15 cellular contexts compared by ENCODE assay signal in the genomic region with DNA sequence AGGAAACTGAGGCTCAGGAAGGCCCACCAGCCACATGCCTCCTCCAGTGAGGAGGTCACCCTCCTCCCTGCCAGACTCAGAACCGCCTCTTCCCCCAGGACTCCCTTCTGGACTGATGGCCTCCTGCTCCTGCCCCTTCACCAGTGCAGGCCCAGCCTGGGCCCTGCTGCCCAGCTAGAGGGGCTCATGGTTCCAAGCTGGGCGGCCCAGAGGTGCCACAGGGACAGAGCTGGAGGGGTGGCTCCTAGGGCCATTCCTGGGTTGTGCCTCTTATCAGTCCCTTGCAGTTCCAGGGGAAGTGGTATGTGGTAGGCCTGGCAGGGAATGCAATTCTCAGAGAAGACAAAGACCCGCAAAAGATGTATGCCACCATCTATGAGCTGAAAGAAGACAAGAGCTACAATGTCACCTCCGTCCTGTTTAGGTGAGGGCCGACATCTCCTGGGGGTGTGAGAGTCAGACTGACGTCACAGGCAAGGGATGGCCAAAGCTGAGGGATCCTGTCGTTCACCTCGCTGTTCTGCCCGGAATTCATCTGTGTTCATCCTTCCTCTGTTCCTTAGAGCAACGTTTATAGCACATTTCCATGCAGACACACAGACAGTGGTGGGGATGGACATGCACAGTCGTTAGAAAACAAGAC. TPM values are rescaled to one million over a fixed set of nuclear protein-coding genes. Genes with fewer than 3 reads are reported as not detected.
DNase-seq lines count a peak whose midpoint lies in the region; ATAC-seq, FAIRE-seq and TF ChIP-seq lines count a peak whose summit lies in the region.
"Had no signal": no experiment of that assay in that cellular context is flagged by ENCODE, and none has a peak within 500 bp of the region (broad histone marks: within the 10 kb centered on the region; RNA-seq: fewer than 3 reads in every experiment).

No MANE protein-coding gene starts in this region.

- H3K4me3 ChIP-seq in body of pancreas: no peak overlapping the region
- no peak overlapping the region for H3K4me3 ChIP-seq in keratinocyte (ENCODE audit: control insufficient read depth in 2 of 3, extremely low read depth in 1 of 3, insufficient read depth in 2 of 3, low read depth in 1 of 3, low read length in 3 of 3)
- H3K4me3 ChIP-seq: adrenal gland, esophagus muscularis mucosa had no signal

- dilution Hi-C loops in keratinocyte (cut with MboI; ENCODE audit: extremely low pct_ligation_motif_present, low sequenced_read_pairs): no loop called here

- H3K4me3 Mint-ChIP-seq in activated CD4-positive, alpha-beta T cell treated with anti-CD3 and anti-CD28 coated beads, Interleukin-2, amount 10 ng/mL, durations not matched to agents 24 days and 14 days: no peak overlapping the region
- no peak overlapping the region for H3K4me3 Mint-ChIP-seq in activated CD4-positive, alpha-beta T cell treated with anti-CD3 and anti-CD28 coated beads for 36 hours
- H3K4me3 Mint-ChIP-seq in type B pancreatic cell: no peak overlapping the region

- TF ChIP-seq POLR2A in body of pancreas (IDR thresholded peaks at IDR 0.05): no peak

- no peaks in the 10 kb centered on the region for H4K20me1 ChIP-seq in keratinocyte (ENCODE audit: control insufficient read depth, extremely low read depth, insufficient read depth, low read length)

- peak overlapping the region; percentile 47 for H3K4me2 ChIP-seq in keratinocyte (ENCODE audit: control insufficient read depth, extremely low read depth, insufficient read depth, low read depth, low read length)

- peak overlapping the region; percentile 20 for H3K27ac Mint-ChIP-seq in activated CD4-positive, alpha-beta T cell treated with anti-CD3 and anti-CD28 coated beads, Interleukin-2, amount 10 ng/mL, durations not matched to agents 24 days and 14 days
- no peak overlapping the region for H3K27ac Mint-ChIP-seq in activated CD4-positive, alpha-beta T cell treated with anti-CD3 and anti-CD28 coated beads for 36 hours
- peak overlapping the region; percentile 45 for H3K27ac Mint-ChIP-seq in type B pancreatic cell

- peak overlapping the region; percentile 8 for H3K9ac ChIP-seq in keratinocyte (ENCODE audit: control insufficient read depth, extremely low read depth, insufficient read depth, low read length)

- H3K4me1 Mint-ChIP-seq in activated CD4-positive, alpha-beta T cell treated with anti-CD3 and anti-CD28 coated beads, Interleukin-2, amount 10 ng/mL, durations not matched to agents 24 days and 14 days: peaks cover 3% of the 10 kb centered on the region
- no peaks in the 10 kb centered on the region for H3K4me1 Mint-ChIP-seq in activated CD4-positive, alpha-beta T cell treated with anti-CD3 and anti-CD28 coated beads for 36 hours
- H3K4me1 Mint-ChIP-seq in type B pancreatic cell (ENCODE audit: unreplicated experiment): peaks cover 14% of the 10 kb centered on the region

- WGBS in body of pancreas, 2 donors: 69 to 73% methylated on average over 11 of the region's 11 CpGs

- H3K9me3 Mint-ChIP-seq in activated CD4-positive, alpha-beta T cell treated with anti-CD3 and anti-CD28 coated beads, Interleukin-2, amount 10 ng/mL, durations not matched to agents 24 days and 14 days: no peaks in the 10 kb centered on the region
- no peaks in the 10 kb centered on the region for H3K9me3 Mint-ChIP-seq in activated CD4-positive, alpha-beta T cell treated with anti-CD3 and anti-CD28 coated beads for 36 hours (ENCODE audit: low read depth)
- no peaks in the 10 kb centered on the region for H3K9me3 Mint-ChIP-seq in type B pancreatic cell

- no peaks in the 10 kb centered on the region for H3K36me3 Mint-ChIP-seq in activated CD4-positive, alpha-beta T cell treated with anti-CD3 and anti-CD28 coated beads, Interleukin-2, amount 10 ng/mL, durations not matched to agents 24 days and 14 days (ENCODE audit: low read depth)
- no peaks in the 10 kb centered on the region for H3K36me3 Mint-ChIP-seq in activated CD4-positive, alpha-beta T cell treated with anti-CD3 and anti-CD28 coated beads for 36 hours (ENCODE audit: low read depth)
- no peaks in the 10 kb centered on the region for H3K36me3 Mint-ChIP-seq in type B pancreatic cell

- FAIRE-seq in keratinocyte (lab: Jason Lieb, UNC): no peak
- FAIRE-seq: colon had no signal

- H3K9me3 ChIP-seq in body of pancreas (no peaks in the 10 kb centered on the region), keratinocyte (ENCODE audit: control insufficient read depth, low read depth, low read length) (no peaks in the 10 kb centered on the region)
- H3K9me3 ChIP-seq: adrenal gland, esophagus muscularis mucosa had no signal

- no peak for DNase-seq in activated CD4-positive, alpha-beta T cell treated with anti-CD3 and anti-CD28 coated beads, Interleukin-2, amount 10 ng/mL, durations not matched to agents 24 days and 14 days
- no peak for DNase-seq in activated CD4-positive, alpha-beta T cell treated with anti-CD3 and anti-CD28 coated beads for 36 hours
- DNase-seq in body of pancreas: no peak
- DNase-seq in keratinocyte (ENCODE audit: low read depth, low spot score): no peak
- DNase-seq in type B pancreatic cell (ENCODE audit: extremely low spot score, unreplicated experiment): no peak
- no peak for DNase-seq in NCI-H1092 (lab: John Stamatoyannopoulos, UW)
- DNase-seq in stimulated activated CD4-positive, alpha-beta T cell treated with anti-CD3 and anti-CD28 coated beads, Interleukin-2, amount 100 ng/mL, for 24 hours: no peak
- no peak for DNase-seq in HK-2 (ENCODE audit: unreplicated experiment)
- DNase-seq: 8988T; activated CD4-positive, CD25-positive, alpha-beta regulatory T cell treated with anti-CD3 and anti-CD28 coated beads, Interleukin-2, amount 50 U/mL, for 72 hours; activated T-cell treated with anti-CD3 and anti-CD28 coated beads, Interleukin-2, amount 50 U/mL, for 1 hour; NCI-H446 had no signal

- no peaks in the 10 kb centered on the region for H3K79me2 ChIP-seq in keratinocyte (ENCODE audit: control insufficient read depth, insufficient read depth, low read length)

- no peak for ATAC-seq in activated CD4-positive, alpha-beta T cell treated with anti-CD3 and anti-CD28 coated beads for 36 hours
- ATAC-seq in body of pancreas: no peak

- no peak overlapping the region for H2AFZ ChIP-seq in keratinocyte (ENCODE audit: control insufficient read depth, low read length)

- H3K27me3 ChIP-seq in body of pancreas (no peaks in the 10 kb centered on the region), keratinocyte (ENCODE audit: control insufficient read depth, extremely low read depth, insufficient read depth, low read length) (no peaks in the 10 kb centered on the region)
- H3K27me3 ChIP-seq: adrenal gland, esophagus muscularis mucosa had no signal

- intact Hi-C loops in activated CD4-positive, alpha-beta T cell treated with anti-CD3 and anti-CD28 coated beads, Interleukin-2, amount 10 ng/mL, durations not matched to agents 24 days and 14 days (cut with micrococcal nuclease): no loop called here
- intact Hi-C loops in activated CD4-positive, alpha-beta T cell treated with anti-CD3 and anti-CD28 coated beads for 36 hours (cut with DNase I, micrococcal nuclease): no loop called here
- intact Hi-C loops in body of pancreas (cut with DNase I): no loop called here

- CTCF ChIA-PET in activated CD4-positive, alpha-beta T cell treated with anti-CD3 and anti-CD28 coated beads for 36 hours (lab: Charles Lee): interaction anchor here (0.6 to 1.8 kb wide), 5 partner anchors 9 to 43 kb away, joined by 3 to 8 read pairs (median 3); partner anchors contain the start of gene BBLN

- H3K27ac ChIP-seq in body of pancreas (peak overlapping the region in 3 of 4 donors; percentile 64 to 87 (median 78)), keratinocyte (ENCODE audit: control insufficient read depth, insufficient read depth, low read length) (no peak overlapping the region)
- H3K27ac ChIP-seq: adrenal gland, esophagus muscularis mucosa had no signal

- no peaks in the 10 kb centered on the region for H3K9me1 ChIP-seq in keratinocyte (ENCODE audit: control insufficient read depth, extremely low read depth, insufficient read depth, low read length)

- H3K4me1 ChIP-seq in body of pancreas: peaks cover 31% of the 10 kb centered on the region
- peaks cover 38% of the 10 kb centered on the region for H3K4me1 ChIP-seq in keratinocyte (ENCODE audit: control insufficient read depth, extremely low read depth, insufficient read depth, low read length)

- no peaks in the 10 kb centered on the region for H3K36me3 ChIP-seq in body of pancreas (replicated peaks in 1 of 2; ENCODE audit: insufficient read depth in 1 of 2, low read depth in 2 of 2)
- no peaks in the 10 kb centered on the region for H3K36me3 ChIP-seq in keratinocyte (ENCODE audit: control insufficient read depth in 2 of 2, extremely low read depth in 1 of 2, insufficient read depth in 2 of 2, low read length in 2 of 2)
- H3K36me3 ChIP-seq: adrenal gland, esophagus muscularis mucosa had no signal

- TF ChIP-seq CTCF in body of pancreas (IDR thresholded peaks at IDR 0.05) (no peak), keratinocyte (optimal IDR thresholded peaks at IDR 0.05 in 1 of 3, IDR thresholded peaks at IDR 0.05 in 1 of 3, conservative IDR thresholded peaks at IDR 0.05 in 1 of 3; ENCODE audit: extremely low read depth in 1 of 3, insufficient read depth in 2 of 3, low read length in 3 of 3) (no peak), type B pancreatic cell (conservative IDR thresholded peaks at IDR 0.05) (no peak)

- POLR2A ChIA-PET in activated CD4-positive, alpha-beta T cell treated with anti-CD3 and anti-CD28 coated beads for 36 hours (lab: Charles Lee): no interaction called here

- H3K27me3 Mint-ChIP-seq in activated CD4-positive, alpha-beta T cell treated with anti-CD3 and anti-CD28 coated beads, Interleukin-2, amount 10 ng/mL, durations not matched to agents 24 days and 14 days: no peaks in the 10 kb centered on the region
- no peaks in the 10 kb centered on the region for H3K27me3 Mint-ChIP-seq in activated CD4-positive, alpha-beta T cell treated with anti-CD3 and anti-CD28 coated beads for 36 hours
- no peaks in the 10 kb centered on the region for H3K27me3 Mint-ChIP-seq in type B pancreatic cell

RNA-seq across cellular contexts. Expression of gene LCN2, which starts 0.8 kb away (rescaled TPM):
- not detected in 2 replicates for total RNA-seq in activated CD4-positive, alpha-beta T cell treated with anti-CD3 and anti-CD28 coated beads, Interleukin-2, amount 10 ng/mL, durations not matched to agents 24 days and 14 days
- not detected for total RNA-seq in activated CD4-positive, alpha-beta T cell treated with anti-CD3 and anti-CD28 coated beads for 36 hours
- total RNA-seq in body of pancreas (10 to 100 TPM in 1 of 2 donors, 1 to 10 TPM in 1; 4.9 to 24.6 TPM), type B pancreatic cell (ENCODE audit: low replicate concordance) (10.7 and 12.4 TPM in 2 replicates)
- polyA plus RNA-seq in keratinocyte: 28.9 to 77.4 TPM (median 67.4 TPM) in 3 replicates
- 191 TPM for polyA plus RNA-seq in keratinocyte (2011; ENCODE audit: low read depth)
- polyA plus RNA-seq in keratinocyte (2011; cell fraction: cytosol; rRNA removed): 131 and 203 TPM in 2 replicates
- 209 and 300 TPM in 2 replicates for polyA plus RNA-seq in keratinocyte (2011; cell fraction: nucleus; rRNA removed)
- polyA plus RNA-seq in keratinocyte (2012; ENCODE audit: low replicate concordance): 59.4 and 461 TPM in 2 replicates
- polyA minus RNA-seq in keratinocyte: 24.6 to 108 TPM (median 50.3 TPM) in 3 replicates
- polyA minus RNA-seq in keratinocyte (2011; cell fraction: cytosol; rRNA and poly(A)+ RNA removed): 101 TPM
- 71.9 and 103 TPM in 2 replicates for polyA minus RNA-seq in keratinocyte (2011; cell fraction: nucleus; rRNA and poly(A)+ RNA removed)

RNA-seq across cellular contexts. Expression of gene BBLN, which starts 10.0 kb away (rescaled TPM):
- total RNA-seq in activated CD4-positive, alpha-beta T cell treated with anti-CD3 and anti-CD28 coated beads, Interleukin-2, amount 10 ng/mL, durations not matched to agents 24 days and 14 days: 89.3 and 91.4 TPM in 2 replicates
- total RNA-seq in activated CD4-positive, alpha-beta T cell treated with anti-CD3 and anti-CD28 coated beads for 36 hours: 10 to 100 TPM; 64.4 to 68.5 TPM
- 100 to 1,000 TPM; 113 to 129 TPM for total RNA-seq in body of pancreas
- polyA plus RNA-seq in keratinocyte: 35.9 to 89.0 TPM (median 50.9 TPM) in 3 replicates
- polyA plus RNA-seq in keratinocyte (2011; ENCODE audit: low read depth): 10.4 TPM
- 52.8 and 158 TPM in 2 replicates for polyA plus RNA-seq in keratinocyte (2011; cell fraction: cytosol; rRNA removed)
- polyA plus RNA-seq in keratinocyte (2011; cell fraction: nucleus; rRNA removed): 24.0 and 27.2 TPM in 2 replicates
- 69.5 and 195 TPM in 2 replicates for polyA plus RNA-seq in keratinocyte (2012; ENCODE audit: low replicate concordance)
- polyA minus RNA-seq in keratinocyte: 8.2 to 24.0 TPM (median 11.0 TPM) in 3 replicates
- 158 TPM for polyA minus RNA-seq in keratinocyte (2011; cell fraction: cytosol; rRNA and poly(A)+ RNA removed)
- 15.7 and 17.5 TPM in 2 replicates for polyA minus RNA-seq in keratinocyte (2011; cell fraction: nucleus; rRNA and poly(A)+ RNA removed)
- total RNA-seq in type B pancreatic cell (ENCODE audit: low replicate concordance): 108 and 150 TPM in 2 replicates

RNA-seq across cellular contexts. Expression of gene PTGES2, which starts 22.5 kb away (rescaled TPM):
- 84.6 and 89.8 TPM in 2 replicates for total RNA-seq in activated CD4-positive, alpha-beta T cell treated with anti-CD3 and anti-CD28 coated beads, Interleukin-2, amount 10 ng/mL, durations not matched to agents 24 days and 14 days
- 10 to 100 TPM; 47.7 to 48.5 TPM for total RNA-seq in activated CD4-positive, alpha-beta T cell treated with anti-CD3 and anti-CD28 coated beads for 36 hours
- 100 to 1,000 TPM in 1 of 2 donors, 10 to 100 TPM in 1; 55.8 to 145 TPM for total RNA-seq in body of pancreas
- polyA plus RNA-seq in keratinocyte: 61.3 to 71.3 TPM (median 68.7 TPM) in 3 replicates
- 12.9 TPM for polyA plus RNA-seq in keratinocyte (2011; ENCODE audit: low read depth)
- 40.6 and 68.8 TPM in 2 replicates for polyA plus RNA-seq in keratinocyte (2011; cell fraction: cytosol; rRNA removed)
- polyA plus RNA-seq in keratinocyte (2011; cell fraction: nucleus; rRNA removed): 71.2 and 78.4 TPM in 2 replicates
- polyA plus RNA-seq in keratinocyte (2012; ENCODE audit: low replicate concordance): 26.6 and 60.0 TPM in 2 replicates
- 48.2 to 64.8 TPM (median 49.7 TPM) in 3 replicates for polyA minus RNA-seq in keratinocyte
- 79.8 TPM for polyA minus RNA-seq in keratinocyte (2011; cell fraction: cytosol; rRNA and poly(A)+ RNA removed)
- 30.1 and 30.7 TPM in 2 replicates for polyA minus RNA-seq in keratinocyte (2011; cell fraction: nucleus; rRNA and poly(A)+ RNA removed)
- 67.2 and 85.0 TPM in 2 replicates for total RNA-seq in type B pancreatic cell (ENCODE audit: low replicate concordance)

RNA-seq across cellular contexts. Expression of gene CIZ1, which starts 41.3 kb away (rescaled TPM):
- 142 and 143 TPM in 2 replicates for total RNA-seq in activated CD4-positive, alpha-beta T cell treated with anti-CD3 and anti-CD28 coated beads, Interleukin-2, amount 10 ng/mL, durations not matched to agents 24 days and 14 days
- total RNA-seq in activated CD4-positive, alpha-beta T cell treated with anti-CD3 and anti-CD28 coated beads for 36 hours: 100 to 1,000 TPM in 1 of 2 experiments, 10 to 100 TPM in 1; 79.5 to 110 TPM
- total RNA-seq in body of pancreas (10 to 100 TPM; 58.4 to 61.6 TPM), type B pancreatic cell (ENCODE audit: low replicate concordance) (141 and 186 TPM in 2 replicates)
- 23.5 to 30.9 TPM (median 28.1 TPM) in 3 replicates for polyA plus RNA-seq in keratinocyte
- 102 TPM for polyA plus RNA-seq in keratinocyte (2011; ENCODE audit: low read depth)
- polyA plus RNA-seq in keratinocyte (2011; cell fraction: cytosol; rRNA removed): 24.6 and 44.2 TPM in 2 replicates
- 61.0 and 78.9 TPM in 2 replicates for polyA plus RNA-seq in keratinocyte (2011; cell fraction: nucleus; rRNA removed)
- 68.4 and 90.5 TPM in 2 replicates for polyA plus RNA-seq in keratinocyte (2012; ENCODE audit: low replicate concordance)
- 47.5 to 170 TPM (median 51.2 TPM) in 3 replicates for polyA minus RNA-seq in keratinocyte
- polyA minus RNA-seq in keratinocyte (2011; cell fraction: cytosol; rRNA and poly(A)+ RNA removed): 52.4 TPM
- polyA minus RNA-seq in keratinocyte (2011; cell fraction: nucleus; rRNA and poly(A)+ RNA removed): 21.5 and 21.9 TPM in 2 replicates

RNA-seq across cellular contexts. Expression of gene DNM1, which starts 53.1 kb away (rescaled TPM):
- 0.95 and 1.5 TPM in 2 replicates for total RNA-seq in activated CD4-positive, alpha-beta T cell treated with anti-CD3 and anti-CD28 coated beads, Interleukin-2, amount 10 ng/mL, durations not matched to agents 24 days and 14 days
- under 1 TPM; 0.50 to 0.72 TPM for total RNA-seq in activated CD4-positive, alpha-beta T cell treated with anti-CD3 and anti-CD28 coated beads for 36 hours
- total RNA-seq in body of pancreas (10 to 100 TPM; 13.0 to 29.0 TPM), type B pancreatic cell (ENCODE audit: low replicate concordance) (16.3 and 112 TPM in 2 replicates)
- 0.25 to 0.34 TPM (median 0.31 TPM) in 3 replicates for polyA plus RNA-seq in keratinocyte
- 1.6 TPM for polyA plus RNA-seq in keratinocyte (2011; ENCODE audit: low read depth)
- polyA plus RNA-seq in keratinocyte (2011; cell fraction: cytosol; rRNA removed): 0.06 and 0.13 TPM in 2 replicates
- polyA plus RNA-seq in keratinocyte (2011; cell fraction: nucleus; rRNA removed): 1.1 and 2.1 TPM in 2 replicates
- polyA plus RNA-seq in keratinocyte (2012; ENCODE audit: low replicate concordance): 0.60 and 1.5 TPM in 2 replicates
- 0.59 to 0.96 TPM (median 0.64 TPM) in 3 replicates for polyA minus RNA-seq in keratinocyte
- 0.38 TPM for polyA minus RNA-seq in keratinocyte (2011; cell fraction: cytosol; rRNA and poly(A)+ RNA removed)
- 0.53 and 0.93 TPM in 2 replicates for polyA minus RNA-seq in keratinocyte (2011; cell fraction: nucleus; rRNA and poly(A)+ RNA removed)
